Comparison of ENCODE assay signal across 8 cellular contexts in the genomic region with DNA sequence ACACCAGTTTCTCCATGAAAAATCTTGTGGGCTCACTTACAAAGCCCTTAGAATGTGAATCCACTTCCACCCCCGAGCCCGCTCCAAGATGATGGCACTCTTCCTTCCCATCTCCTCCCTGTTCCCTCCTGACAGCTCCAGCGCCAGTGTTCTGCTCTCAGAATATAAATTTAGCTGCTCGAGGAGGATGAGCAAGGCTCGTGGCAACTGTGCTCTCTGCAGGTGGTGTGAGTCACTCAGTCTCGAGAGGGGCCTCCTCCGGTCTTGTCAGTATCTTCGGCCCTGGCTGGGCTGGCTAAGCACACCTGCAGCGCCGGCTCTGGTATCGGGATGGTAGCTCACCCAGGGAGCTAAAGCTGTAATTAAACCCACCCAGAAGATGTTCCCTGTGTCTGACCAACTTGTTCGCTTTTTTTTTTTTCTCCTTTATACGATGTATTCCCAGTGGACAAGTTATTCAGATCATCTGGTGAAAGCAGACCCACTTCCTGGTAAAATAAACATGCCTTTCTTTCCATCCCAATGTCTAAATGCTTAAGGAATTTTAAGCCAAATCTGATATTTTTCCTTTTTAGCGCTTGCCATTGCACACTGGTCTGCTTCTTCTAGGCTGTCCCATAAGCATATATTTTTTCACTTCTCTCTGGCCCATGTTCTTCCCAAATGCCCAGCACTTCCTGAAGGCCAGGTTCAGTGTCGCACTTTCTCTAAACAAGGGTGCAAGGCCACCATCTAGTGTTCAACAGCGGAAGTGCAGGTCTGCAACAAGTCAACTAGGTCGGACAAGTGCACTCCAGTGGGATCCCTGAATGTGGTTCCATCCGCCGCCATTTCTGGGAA. TPM values are rescaled to one million over a fixed set of nuclear protein-coding genes. Genes with fewer than 3 reads are reported as not detected.
DNase-seq lines count a peak whose midpoint lies in the region; ATAC-seq and TF ChIP-seq lines count a peak whose summit lies in the region.

No MANE protein-coding gene starts in this region.

- CTCF ChIA-PET in activated CD8-positive, alpha-beta memory T cell treated with anti-CD3 and anti-CD28 coated beads, Interleukin-2, amount 10 ng/mL, durations not matched to agents 7 days and 5 days (lab: Charles Lee), result interaction anchor here (0.9 to 3.5 kb wide), 8 partner anchors 14 to 597 kb away, joined by 3 to 34 read pairs (median 4); no protein-coding TSS in a partner anchor

- no peak overlapping the region for H3K27ac Mint-ChIP-seq in activated CD8-positive, alpha-beta memory T cell treated with anti-CD3 and anti-CD28 coated beads, Interleukin-2, amount 10 ng/mL, durations not matched to agents 7 days and 5 days

- H3K4me3 ChIP-seq in epithelial cell of esophagus (ENCODE audit: low read length), result no peak overlapping the region
- H3K4me3 ChIP-seq in mucosa of descending colon, result no peak overlapping the region

- peaks cover 5% of the 10 kb centered on the region for H3K4me1 Mint-ChIP-seq in activated CD8-positive, alpha-beta memory T cell treated with anti-CD3 and anti-CD28 coated beads, Interleukin-2, amount 10 ng/mL, durations not matched to agents 7 days and 5 days

- peaks cover under 1% of the 10 kb centered on the region for H3K27me3 Mint-ChIP-seq in activated CD8-positive, alpha-beta memory T cell treated with anti-CD3 and anti-CD28 coated beads, Interleukin-2, amount 10 ng/mL, durations not matched to agents 7 days and 5 days

- no peaks in the 10 kb centered on the region for H3K9me3 ChIP-seq in mucosa of descending colon

- H3K9me3 Mint-ChIP-seq in activated CD8-positive, alpha-beta memory T cell treated with anti-CD3 and anti-CD28 coated beads, Interleukin-2, amount 10 ng/mL, durations not matched to agents 7 days and 5 days (ENCODE audit: low read depth), result no peaks in the 10 kb centered on the region

- no peaks in the 10 kb centered on the region for H3K4me1 ChIP-seq in mucosa of descending colon (ENCODE audit: low read depth)

- ATAC-seq in HG03432 (IDR thresholded peaks at IDR 0.05; ENCODE audit: unreplicated experiment) (peak; percentile 45), mucosa of descending colon (peak; percentile 94), HG02870 (IDR thresholded peaks at IDR 0.05; ENCODE audit: unreplicated experiment) (no peak)
- peak; percentile 66 for ATAC-seq in activated CD8-positive, alpha-beta memory T cell treated with anti-CD3 and anti-CD28 coated beads, Interleukin-2, amount 10 ng/mL, durations not matched to agents 7 days and 5 days

- no peaks in the 10 kb centered on the region for H3K36me3 ChIP-seq in mucosa of descending colon (ENCODE audit: low read depth)

- DNase-seq in D341Med (ENCODE audit: low spot score) (peak; percentile 69), NCI-H82 (lab: John Stamatoyannopoulos, UW) (peak; percentile 86), epithelial cell of esophagus (ENCODE audit: low read depth) (peak; percentile 80), mucosa of descending colon (peak in 2 of 3 donors; percentile 83 to 93)
- peak; percentile 76 for DNase-seq in activated CD8-positive, alpha-beta memory T cell treated with anti-CD3 and anti-CD28 coated beads, Interleukin-2, amount 10 ng/mL, durations not matched to agents 7 days and 5 days
- peak; percentile 85 for DNase-seq in stimulated activated CD8-positive, alpha-beta memory T cell treated with anti-CD3 and anti-CD28 coated beads, Interleukin-4, amount 100 ng/mL, for 48 hours

- TF ChIP-seq CTCF in epithelial cell of esophagus (IDR thresholded peaks at IDR 0.05; ENCODE audit: insufficient read depth, low read depth, low read length, missing control alignments) (peak; percentile 98), mucosa of descending colon (IDR thresholded peaks at IDR 0.05) (peak; percentile 91)

- H3K36me3 Mint-ChIP-seq in activated CD8-positive, alpha-beta memory T cell treated with anti-CD3 and anti-CD28 coated beads, Interleukin-2, amount 10 ng/mL, durations not matched to agents 7 days and 5 days, result no peaks in the 10 kb centered on the region

- no peak overlapping the region for H3K4me3 Mint-ChIP-seq in activated CD8-positive, alpha-beta memory T cell treated with anti-CD3 and anti-CD28 coated beads, Interleukin-2, amount 10 ng/mL, durations not matched to agents 7 days and 5 days

- intact Hi-C loops in mucosa of descending colon (cut with DNase I, micrococcal nuclease), result no loop called here

RNA-seq across cellular contexts. Expression of a gene that starts 31.4 kb away (rescaled TPM):
- total RNA-seq in activated CD8-positive, alpha-beta memory T cell treated with anti-CD3 and anti-CD28 coated beads, Interleukin-2, amount 10 ng/mL, durations not matched to agents 7 days and 5 days, result 10 to 100 TPM; 24.2 to 26.5 TPM
- total RNA-seq in mucosa of descending colon, result 100 to 1,000 TPM in 1 of 3 donors, 10 to 100 TPM in 2; 58.0 to 104 (median 79.3) TPM
